ENCODE assay signal across 10 cellular contexts in genomic region chr12:93777249-93777648, GRCh38.
DNase-seq lines count a peak whose midpoint lies in the region; ATAC-seq and TF ChIP-seq lines count a peak whose summit lies in the region.
"Had no signal": no experiment of that assay in that cellular context is flagged by ENCODE, and none has a peak within 500 bp of the region (broad histone marks: within the 10 kb centered on the region; RNA-seq: fewer than 3 reads in every experiment).

No MANE protein-coding gene starts in this region.

- peaks cover 13% of the 10 kb centered on the region for H3K36me3 Mint-ChIP-seq in activated T-helper 2 cell treated with anti-CD3 and anti-CD28 coated beads, Interferon-gamma antibody, Interleukin-2, Interleukin-4, amounts not matched to agents 10 μg/mL and 5 μg/mL and 100 μg/mL, durations not matched to agents 14 hours and 24 hours and 36 hours (ENCODE audit: low read depth)

- POLR2A ChIA-PET in Panc1 (lab: Charles Lee): no interaction called here

- no TSS peak for BruUV-seq in Panc1 (replicated peaks; lab: Mats Ljungman, UMichigan)

- ATAC-seq in Panc1 (peak; percentile 51; the same call in 1 of the 2 replicates), HG03442 (IDR thresholded peaks at IDR 0.05; ENCODE audit: unreplicated experiment) (no peak), GM21367 (IDR thresholded peaks at IDR 0.05; ENCODE audit: unreplicated experiment) (no peak)

- no peak overlapping the region for H3K4me3 ChIP-seq in Panc1 (ENCODE audit: low read depth in 2 of 2, low read length in 2 of 2)
- no peak overlapping the region for H3K4me3 ChIP-seq in coronary artery
- peak overlapping the region in 1 of 2 experiments; percentile 47 for H3K4me3 ChIP-seq in mesenchymal stem cell (ENCODE audit: insufficient read depth in 1 of 2, low read depth in 1 of 2, low read length in 2 of 2)
- H3K4me3 ChIP-seq in suprapubic skin: no peak overlapping the region

- no peaks in the 10 kb centered on the region for H3K27me3 Mint-ChIP-seq in activated T-helper 2 cell treated with anti-CD3 and anti-CD28 coated beads, Interferon-gamma antibody, Interleukin-2, Interleukin-4, amounts not matched to agents 10 μg/mL and 5 μg/mL and 100 μg/mL, durations not matched to agents 14 hours and 24 hours and 36 hours (ENCODE audit: low read depth)

- no peak overlapping the region for H3K4me2 ChIP-seq in mesenchymal stem cell (ENCODE audit: low read length, poor library complexity, severe bottlenecking)

- peaks cover 1% of the 10 kb centered on the region for H3K79me1 ChIP-seq in mesenchymal stem cell (replicated peaks; ENCODE audit: low read length, poor library complexity, severe bottlenecking)

- peak overlapping the region; percentile 98 for H3K18ac ChIP-seq in mesenchymal stem cell (ENCODE audit: low read depth in 1 of 2, low read length in 2 of 2)

- peak overlapping the region; percentile 87 for H2BK15ac ChIP-seq in mesenchymal stem cell (ENCODE audit: low read depth, poor library complexity, severe bottlenecking)

- peak overlapping the region; percentile 71 for H2BK120ac ChIP-seq in mesenchymal stem cell (ENCODE audit: low read depth, low read length)

- peaks cover 15% of the 10 kb centered on the region for H3K9me3 Mint-ChIP-seq in activated T-helper 2 cell treated with anti-CD3 and anti-CD28 coated beads, Interferon-gamma antibody, Interleukin-2, Interleukin-4, amounts not matched to agents 10 μg/mL and 5 μg/mL and 100 μg/mL, durations not matched to agents 14 hours and 24 hours and 36 hours

- peak overlapping the region; percentile 63 to 86 for H3K14ac ChIP-seq in mesenchymal stem cell (ENCODE audit: low read length in 2 of 2)

- peak overlapping the region; percentile 87 for H4K8ac ChIP-seq in mesenchymal stem cell (ENCODE audit: low read length)

- H3K36me3 ChIP-seq in Panc1 (ENCODE audit: control insufficient read depth, insufficient read depth, low read length) (no peaks in the 10 kb centered on the region), mesenchymal stem cell (ENCODE audit: control insufficient read depth in 1 of 2, insufficient read depth in 2 of 2, low read depth in 1 of 2, low read length in 2 of 2) (no peaks in the 10 kb centered on the region), suprapubic skin (no peaks in the 10 kb centered on the region)

- H3K9me3 ChIP-seq in Panc1 (ENCODE audit: control insufficient read depth, insufficient read depth, low read depth, low read length) (no peaks in the 10 kb centered on the region), mesenchymal stem cell (ENCODE audit: control insufficient read depth, low read length) (no peaks in the 10 kb centered on the region), suprapubic skin (no peaks in the 10 kb centered on the region)

- no peak for TF ChIP-seq POLR2A in suprapubic skin (IDR thresholded peaks at IDR 0.05)

- DNase-seq in Panc1 (ENCODE audit: low read depth, low spot score) (no peak), coronary artery (ENCODE audit: low spot score) (no peak), mesenchymal stem cell (peak; percentile 83), suprapubic skin (ENCODE audit: low spot score in 2 of 2) (no peak), NCI-H2107 treated with DMSO at 0.1 percent for 48 hours (lab: John Stamatoyannopoulos, UW; ENCODE audit: unreplicated experiment) (no peak)
- DNase-seq in activated T-helper 2 cell treated with anti-CD3 and anti-CD28 coated beads, Interferon-gamma antibody, Interleukin-2, Interleukin-4, amounts not matched to agents 10 μg/mL and 5 μg/mL and 100 μg/mL, durations not matched to agents 14 hours and 24 hours and 36 hours (ENCODE audit: low spot score): no peak
- DNase-seq: activated T-cell treated with anti-CD3 and anti-CD28 coated beads, Interleukin-2, amount 50 U/mL, for 1 hour; posterior cingulate gyrus had no signal

- TF ChIP-seq CTCF in Panc1 (IDR thresholded peaks at IDR 0.05): no peak
- TF ChIP-seq CTCF in coronary artery (IDR thresholded peaks at IDR 0.05): no peak
- TF ChIP-seq CTCF in suprapubic skin (IDR thresholded peaks at IDR 0.05): no peak

- no peak for TF ChIP-seq EP300 in suprapubic skin (IDR thresholded peaks at IDR 0.05)

- peak overlapping the region; percentile 80 for H2AK5ac ChIP-seq in mesenchymal stem cell (ENCODE audit: low read length, severe bottlenecking)

- H2BK12ac ChIP-seq in mesenchymal stem cell (ENCODE audit: low read length in 2 of 2): peak overlapping the region; percentile 97 to 100

- H3K9ac ChIP-seq in mesenchymal stem cell (ENCODE audit: low read length): peak overlapping the region; percentile 82

- no peak overlapping the region for H3K27ac Mint-ChIP-seq in activated T-helper 2 cell treated with anti-CD3 and anti-CD28 coated beads, Interferon-gamma antibody, Interleukin-2, Interleukin-4, amounts not matched to agents 10 μg/mL and 5 μg/mL and 100 μg/mL, durations not matched to agents 14 hours and 24 hours and 36 hours

- WGBS in mesenchymal stem cell: 18% methylated on average over 3 of the region's 3 CpGs
- WGBS in suprapubic skin: 25% methylated on average over 3 of the region's 3 CpGs

- no peak overlapping the region for H3K4me3 Mint-ChIP-seq in activated T-helper 2 cell treated with anti-CD3 and anti-CD28 coated beads, Interferon-gamma antibody, Interleukin-2, Interleukin-4, amounts not matched to agents 10 μg/mL and 5 μg/mL and 100 μg/mL, durations not matched to agents 14 hours and 24 hours and 36 hours (ENCODE audit: low read depth)

- peak overlapping the region; percentile 99 for H4K91ac ChIP-seq in mesenchymal stem cell (ENCODE audit: low read length)

- in situ Hi-C loops in Panc1 (cut with HindIII; ENCODE audit: low pct_unique_long_range_greater_than_20kb, low sequenced_read_pairs): no loop called here

- no peak overlapping the region for H2AFZ ChIP-seq in mesenchymal stem cell (ENCODE audit: low read depth, low read length)

- no peaks in the 10 kb centered on the region for H3K27me3 ChIP-seq in Panc1 (ENCODE audit: control insufficient read depth, insufficient read depth, low read length)
- no peaks in the 10 kb centered on the region for H3K27me3 ChIP-seq in mesenchymal stem cell (ENCODE audit: control insufficient read depth in 1 of 2, insufficient read depth in 1 of 2, low read length in 2 of 2)
- H3K27me3 ChIP-seq in suprapubic skin: no peaks in the 10 kb centered on the region

- peak overlapping the region; percentile 89 to 95 for H3K4ac ChIP-seq in mesenchymal stem cell (ENCODE audit: low read depth in 1 of 2, low read length in 2 of 2)

- H3K4me1 ChIP-seq in Panc1 (ENCODE audit: control insufficient read depth, insufficient read depth, low read length) (no peaks in the 10 kb centered on the region; the same call in none of the 2 replicates), mesenchymal stem cell (ENCODE audit: control insufficient read depth, insufficient read depth, low read depth, low read length) (peaks cover 4% of the 10 kb centered on the region), suprapubic skin (peaks cover 38% of the 10 kb centered on the region)

- CTCF ChIA-PET in Panc1 (lab: Charles Lee): no interaction called here

- H2BK5ac ChIP-seq in mesenchymal stem cell (ENCODE audit: low read depth, low read length, poor library complexity, severe bottlenecking): no peak overlapping the region

- H3K27ac ChIP-seq in Panc1 (ENCODE audit: low read length) (peak overlapping the region; percentile 51), coronary artery (peak overlapping the region; percentile 79 to 88), mesenchymal stem cell (ENCODE audit: low read length, poor library complexity, severe bottlenecking) (peak overlapping the region; percentile 69), suprapubic skin (peak overlapping the region; percentile 84)

- peaks cover 33% of the 10 kb centered on the region for H3K4me1 Mint-ChIP-seq in activated T-helper 2 cell treated with anti-CD3 and anti-CD28 coated beads, Interferon-gamma antibody, Interleukin-2, Interleukin-4, amounts not matched to agents 10 μg/mL and 5 μg/mL and 100 μg/mL, durations not matched to agents 14 hours and 24 hours and 36 hours (ENCODE audit: low read depth)

- intact Hi-C loops in Panc1 (cut with micrococcal nuclease; ENCODE audit: unreplicated experiment): no loop called here
- intact Hi-C loops in activated T-helper 2 cell treated with anti-CD3 and anti-CD28 coated beads, Interferon-gamma antibody, Interleukin-2, Interleukin-4, amounts not matched to agents 10 μg/mL and 5 μg/mL and 100 μg/mL, durations not matched to agents 14 hours and 24 hours and 36 hours (cut with micrococcal nuclease): no loop called here

- no peak overlapping the region for H3K23ac ChIP-seq in mesenchymal stem cell (ENCODE audit: low read length in 2 of 2)
